In genomic region chr2:224366269-224366668, GRCh38 we compare ENCODE assay signal across 1 cellular context.
TF ChIP-seq lines count a peak whose summit lies in the region.

No MANE protein-coding gene starts in this region.

TF ChIP-seq in IMR-90, 13 proteins besides CTCF, POLR2A, EP300 and RAD21 (continued from another document):
- TF ChIP-seq USF2 (IDR thresholded peaks at IDR 0.05; ENCODE audit: low read depth, low read length), result peak; percentile 51; the same call in 1 of the 2 replicates
